ENCODE assay signal across 8 cellular contexts in the genomic region with DNA sequence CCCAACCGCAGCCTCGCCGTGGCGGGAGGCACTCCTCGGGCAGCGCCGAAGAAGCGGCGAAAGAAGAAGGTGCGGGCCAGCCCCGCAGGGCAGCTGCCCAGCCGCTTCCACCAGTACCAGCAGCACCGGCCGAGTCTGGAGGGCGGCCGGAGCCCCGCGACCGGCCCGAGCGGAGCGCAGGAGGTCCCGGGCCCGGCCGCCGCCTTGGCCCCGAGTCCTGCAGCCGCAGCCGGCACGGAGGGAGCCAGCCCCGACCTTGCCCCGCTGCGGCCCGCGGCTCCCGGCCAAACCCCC. TPM values are rescaled to one million over a fixed set of nuclear protein-coding genes. Genes with fewer than 3 reads are reported as not detected.
DNase-seq lines count a peak whose midpoint lies in the region; ATAC-seq and TF ChIP-seq lines count a peak whose summit lies in the region.

No MANE protein-coding gene starts in this region.

- in situ Hi-C loops in KBM-7 (cut with MboI; ENCODE audit: low pct_unique_long_range_greater_than_20kb, low sequenced_read_pairs) = no loop called here

- no peaks in the 10 kb centered on the region for H3K27me3 Mint-ChIP-seq in Caco-2 (ENCODE audit: insufficient read depth, unreplicated experiment)
- no peaks in the 10 kb centered on the region; the same call in 1 of the 2 replicates for H3K27me3 Mint-ChIP-seq in H9 (ENCODE audit: low read depth)
- peaks cover 10% of the 10 kb centered on the region for H3K27me3 Mint-ChIP-seq in endothelial cell (ENCODE audit: unreplicated experiment)

- BruUV-seq in Caco-2 (replicated peaks; lab: Mats Ljungman, UMichigan) = no TSS peak
- BruUV-seq in PC-9 (replicated peaks; lab: Mats Ljungman, UMichigan) = no TSS peak

- intact Hi-C loops in Caco-2 (cut with micrococcal nuclease; ENCODE audit: unreplicated experiment) = loop anchor here (2.0 kb wide), 1 partner anchor 60 kb away; no protein-coding TSS in a partner anchor
- intact Hi-C loops in PC-9 (cut with micrococcal nuclease; ENCODE audit: unreplicated experiment) = loop anchor here (2.0 to 5.0 kb wide), 4 partner anchors 66 to 271 kb away; partner anchors contain the start of genes PM20D2 and UBE2J1

- H3K18ac ChIP-seq in H9 (ENCODE audit: insufficient read length, low read depth, low read length) = peak overlapping the region; percentile 90

- no peak overlapping the region for H3K23ac ChIP-seq in H9 (ENCODE audit: insufficient read length, low read depth, low read length)

- peak overlapping the region; percentile 25 for H2BK5ac ChIP-seq in H9 (ENCODE audit: insufficient read length, low read length)

- H3K9me3 ChIP-seq in Caco-2 (no peaks in the 10 kb centered on the region), H9 (ENCODE audit: control insufficient read depth, low read depth, low read length) (no peaks in the 10 kb centered on the region), PC-9 (ENCODE audit: insufficient read depth, low read depth) (no peaks in the 10 kb centered on the region), neuron (ENCODE audit: low read length) (no peaks in the 10 kb centered on the region)

- H3K27me3 ChIP-seq in Caco-2 (replicated peaks; ENCODE audit: control insufficient read depth, insufficient read depth, low read length) (no peaks in the 10 kb centered on the region), H9 (ENCODE audit: insufficient read depth, low read length) (no peaks in the 10 kb centered on the region), PC-9 (ENCODE audit: insufficient read depth, low read depth) (no peaks in the 10 kb centered on the region), neuron (ENCODE audit: insufficient read depth, low read length) (no peaks in the 10 kb centered on the region)

- peak overlapping the region; percentile 46 for H3K27ac ChIP-seq in H9 (ENCODE audit: insufficient read length, low read depth, low read length)
- peak overlapping the region; percentile 63 for H3K27ac ChIP-seq in PC-9

- H2AFZ ChIP-seq in H9 (ENCODE audit: low read length) = no peak overlapping the region
- H2AFZ ChIP-seq in PC-9 = peak overlapping the region; percentile 84
- peak overlapping the region; percentile 1 for H2AFZ ChIP-seq in neuron (ENCODE audit: low read depth, low read length)

- peak overlapping the region; percentile 98 for H4K91ac ChIP-seq in H9 (ENCODE audit: insufficient read length, low read depth, low read length)

- peaks cover 2% of the 10 kb centered on the region; the same call in 1 of the 2 replicates for H3K36me3 ChIP-seq in Caco-2 (ENCODE audit: control insufficient read depth, insufficient read depth, low read length)
- 0 out of 2 replicates have a peak, but pooled peaks cover 9% of the 10 kb centered on the region for H3K36me3 ChIP-seq in PC-9 (ENCODE audit: low read depth)
- peaks cover 29% of the 10 kb centered on the region for H3K36me3 ChIP-seq in neuron (ENCODE audit: insufficient read depth, low read length)

- H3K36me3 Mint-ChIP-seq in Caco-2 (ENCODE audit: insufficient read depth, unreplicated experiment) (peaks cover 61% of the 10 kb centered on the region), H9 (ENCODE audit: insufficient read depth in 1 of 3, low read depth in 3 of 3) (peaks cover 11 to 34% (median 21%) of the 10 kb centered on the region in 3 experiments; a peak in 6 of 7 replicates), endothelial cell (ENCODE audit: low read depth, unreplicated experiment) (peaks cover 27% of the 10 kb centered on the region)

- CTCF ChIA-PET in Caco-2 (lab: Charles Lee) (interaction anchor here (0.6 to 3.2 kb wide), 4 partner anchors 14 to 561 kb away, joined by 3 to 29 read pairs (median 3); no protein-coding TSS in a partner anchor), PC-9 (lab: Charles Lee) (no interaction called here)

- peak overlapping the region; percentile 97 for H3K4me2 ChIP-seq in H9 (ENCODE audit: insufficient read depth, insufficient read length, low read length)
- H3K4me2 ChIP-seq in PC-9 = peak overlapping the region; percentile 68

- TF ChIP-seq CTCF in Caco-2 (IDR thresholded peaks at IDR 0.05; ENCODE audit: insufficient read depth in 1 of 2, low read depth in 1 of 2, low read length in 1 of 2, severe bottlenecking in 1 of 2, unreplicated experiment in 1 of 2) (peak in 1 of 2 experiments; percentile 21), H9 (conservative IDR thresholded peaks at IDR 0.05) (no peak), PC-9 (conservative IDR thresholded peaks at IDR 0.05) (no peak), endothelial cell (IDR thresholded peaks at IDR 0.05; ENCODE audit: unreplicated experiment) (no peak)

- WGBS in H9 (ENCODE audit: extremely low coverage, insufficient read length, low lambda C conversion rate) = no CpG with 5 or more reads among the region's 36 CpGs

- no peaks in the 10 kb centered on the region for H4K20me1 ChIP-seq in H9 (ENCODE audit: control insufficient read depth, insufficient read depth, insufficient read length)
- H4K20me1 ChIP-seq in PC-9 (ENCODE audit: insufficient read depth) = peaks cover 15% of the 10 kb centered on the region

- no peak overlapping the region for H3K56ac ChIP-seq in H9 (ENCODE audit: insufficient read length, low read depth, low read length)

- H2BK20ac ChIP-seq in H9 (ENCODE audit: low read depth, low read length, poor library complexity, severe bottlenecking) = no peak overlapping the region

- H2AK5ac ChIP-seq in H9 (ENCODE audit: insufficient read length, low read length) = no peak overlapping the region

- H3K27ac Mint-ChIP-seq in Caco-2 (ENCODE audit: unreplicated experiment) (peak overlapping the region; percentile 91), H9 (peak overlapping the region; percentile 97 to 100 (median 98); a peak in 4 of 7 replicates), endothelial cell (ENCODE audit: unreplicated experiment) (peak overlapping the region; percentile 96)

- no peaks in the 10 kb centered on the region for H3K9me2 ChIP-seq in PC-9 (ENCODE audit: insufficient read depth)

- H3K4ac ChIP-seq in H9 (ENCODE audit: low read depth, low read length) = peak overlapping the region; percentile 33; the same call in 1 of the 2 replicates

- peak overlapping the region; percentile 69 for H2BK12ac ChIP-seq in H9 (ENCODE audit: insufficient read length, low read depth, low read length)

- H3K4me1 Mint-ChIP-seq in Caco-2 (ENCODE audit: low read depth, unreplicated experiment) (peaks cover 4% of the 10 kb centered on the region), H9 (peaks cover 40 to 41% of the 10 kb centered on the region in 2 experiments), endothelial cell (ENCODE audit: unreplicated experiment) (peaks cover 20% of the 10 kb centered on the region)

- H2BK120ac ChIP-seq in H9 (ENCODE audit: low read depth, low read length, poor library complexity, severe bottlenecking) = peak overlapping the region; percentile 7

- H3K9ac ChIP-seq in H9 (ENCODE audit: extremely low read depth, insufficient read length, low read length) = peak overlapping the region; percentile 88

- POLR2A ChIA-PET in Caco-2 (lab: Charles Lee) = interaction anchor here (0.7 to 1.3 kb wide), 8 partner anchors 23 to 118 kb away, joined by 3 to 15 read pairs (median 4); partner anchors contain the start of gene RNGTT
- POLR2A ChIA-PET in PC-9 (lab: Charles Lee; ENCODE audit: unreplicated experiment) = interaction anchor here (0.9 to 1.8 kb wide), 2 partner anchors 148 to 218 kb away, joined by 10 to 22 read pairs; no protein-coding TSS in a partner anchor

- H2BK15ac ChIP-seq in H9 (ENCODE audit: low read depth, low read length) = no peak overlapping the region

- H3K4me3 Mint-ChIP-seq in Caco-2 (ENCODE audit: unreplicated experiment) (peak overlapping the region; percentile 93), H9 (peak overlapping the region; percentile 88 to 93), endothelial cell (ENCODE audit: unreplicated experiment) (peak overlapping the region; percentile 97)

- 0 out of 2 replicates have a peak, but pooled peaks cover 6% of the 10 kb centered on the region for H3F3A ChIP-seq in PC-9 (ENCODE audit: insufficient read depth, low read depth)

- H3K23me2 ChIP-seq in H9 (ENCODE audit: insufficient read length, low read depth, low read length, poor library complexity, severe bottlenecking) = peaks cover 14% of the 10 kb centered on the region

- H3K79me2 ChIP-seq in H9 (ENCODE audit: insufficient read depth, low read length) (peaks cover 8% of the 10 kb centered on the region; the same call in 1 of the 2 replicates), PC-9 (ENCODE audit: low read depth) (peaks cover 27% of the 10 kb centered on the region)

- H3K9me3 Mint-ChIP-seq in Caco-2 (ENCODE audit: unreplicated experiment) (no peaks in the 10 kb centered on the region), H9 (no peaks in the 10 kb centered on the region), endothelial cell (ENCODE audit: unreplicated experiment) (no peaks in the 10 kb centered on the region)

- H3T11ph ChIP-seq in H9 (ENCODE audit: low read length) = no peak overlapping the region

- ATAC-seq in GM21576 (IDR thresholded peaks at IDR 0.05; ENCODE audit: unreplicated experiment) = no peak

- no peak for DNase-seq in Caco-2
- DNase-seq in H9 = no peak
- DNase-seq in PC-9 = peak in 1 of 2 experiments; percentile 28
- no peak for DNase-seq in endothelial cell (ENCODE audit: low spot score)
- DNase-seq in occipital lobe (lab: John Stamatoyannopoulos, UW) = no peak
- no peak for DNase-seq in KBM-7

- no peak overlapping the region for H4K8ac ChIP-seq in H9 (replicated peaks; ENCODE audit: insufficient read length, low read depth, low read length)

- H3K4me3 ChIP-seq in Caco-2 (ENCODE audit: low read depth, low read length) (peak overlapping the region; percentile 100), PC-9 (peak overlapping the region; percentile 85), neuron (ENCODE audit: low read length) (peak overlapping the region; percentile 94)

- H3K14ac ChIP-seq in H9 (ENCODE audit: insufficient read depth, low read length) = peak overlapping the region; percentile 86

- H3K79me1 ChIP-seq in H9 (ENCODE audit: insufficient read depth, low read depth, low read length, poor library complexity, severe bottlenecking) = no peaks in the 10 kb centered on the region

- 0 out of 2 replicates have a peak, but pooled peaks cover 4% of the 10 kb centered on the region for H3K4me1 ChIP-seq in Caco-2
- H3K4me1 ChIP-seq in H9 (ENCODE audit: insufficient read depth, low read length) = peaks cover 12% of the 10 kb centered on the region; the same call in 1 of the 2 replicates
- H3K4me1 ChIP-seq in PC-9 (replicated peaks; ENCODE audit: insufficient read depth) = no peaks in the 10 kb centered on the region; the same call in 1 of the 2 replicates
- peaks cover 21% of the 10 kb centered on the region for H3K4me1 ChIP-seq in neuron (ENCODE audit: insufficient read depth, low read length)

- peak overlapping the region; percentile 7 for H4K5ac ChIP-seq in H9 (ENCODE audit: insufficient read length, low read depth, low read length)

RNA-seq across cellular contexts. Expression of gene PNRC1, which starts 0.5 kb away (rescaled TPM):
- total RNA-seq in Caco-2 (2022) (42.1 and 45.1 TPM in 2 replicates), H9 (2021) (56.7 and 57.4 TPM in 2 replicates), PC-9 (2021) (58.3 and 66.9 TPM in 2 replicates), endothelial cell (ENCODE audit: unreplicated experiment) (135 TPM), occipital lobe (80.9 TPM)

RNA-seq across cellular contexts. Expression of gene SRSF12, which starts 36.8 kb away (rescaled TPM):
- total RNA-seq in Caco-2 (2022) (0.49 and 0.79 TPM in 2 replicates), H9 (2021) (7.5 and 7.6 TPM in 2 replicates), PC-9 (2021) (not detected in 2 replicates), endothelial cell (ENCODE audit: unreplicated experiment) (3.9 TPM), occipital lobe (34.9 TPM)
